In genomic region chr9:78866228-78867132, GRCh38 we compare ENCODE assay signal across 13 cellular contexts.
DNase-seq lines count a peak whose midpoint lies in the region; ATAC-seq, FAIRE-seq and TF ChIP-seq lines count a peak whose summit lies in the region.
"Had no signal": no experiment of that assay in that cellular context is flagged by ENCODE, and none has a peak within 500 bp of the region (broad histone marks: within the 10 kb centered on the region; RNA-seq: fewer than 3 reads in every experiment).

No MANE protein-coding gene starts in this region.

- H3K36me3 ChIP-seq in keratinocyte (ENCODE audit: control insufficient read depth in 2 of 2, extremely low read depth in 1 of 2, insufficient read depth in 2 of 2, low read length in 2 of 2), result no peaks in the 10 kb centered on the region
- H3K36me3 ChIP-seq: BLaER1 treated with 17β-estradiol and CSF1 and Interleukin-3, amounts not matched to agents 10 nM and 100 nM; tibial artery had no signal

- H2AFZ ChIP-seq in keratinocyte (ENCODE audit: control insufficient read depth, low read length), result no peak overlapping the region

- H3K4me3 ChIP-seq in AG04449 (ENCODE audit: low read depth, low read length), result no peak overlapping the region
- no peak overlapping the region for H3K4me3 ChIP-seq in keratinocyte (ENCODE audit: control insufficient read depth in 2 of 3, extremely low read depth in 1 of 3, insufficient read depth in 2 of 3, low read depth in 1 of 3, low read length in 3 of 3)
- H3K4me3 ChIP-seq in coronary artery, result no peak overlapping the region
- H3K4me3 ChIP-seq: BLaER1 treated with 17β-estradiol and CSF1 and Interleukin-3, amounts not matched to agents 10 nM and 100 nM; tibial artery had no signal

- no peak for TF ChIP-seq CTCF in AG04449 (IDR thresholded peaks at IDR 0.05; ENCODE audit: insufficient read depth, low read length, missing control alignments)
- TF ChIP-seq CTCF in keratinocyte (optimal IDR thresholded peaks at IDR 0.05 in 1 of 3, IDR thresholded peaks at IDR 0.05 in 1 of 3, conservative IDR thresholded peaks at IDR 0.05 in 1 of 3; ENCODE audit: extremely low read depth in 1 of 3, insufficient read depth in 2 of 3, low read length in 3 of 3), result no peak
- no peak for TF ChIP-seq CTCF in coronary artery (IDR thresholded peaks at IDR 0.05)

- H3K79me2 ChIP-seq in keratinocyte (ENCODE audit: control insufficient read depth, insufficient read depth, low read length), result no peaks in the 10 kb centered on the region

- no peaks in the 10 kb centered on the region for H3K27me3 Mint-ChIP-seq in activated CD4-positive, alpha-beta memory T cell treated with anti-CD3 and anti-CD28 coated beads, Interleukin-2, amount 10 ng/mL, durations not matched to agents 7 days and 5 days
- H3K27me3 Mint-ChIP-seq: activated CD8-positive, alpha-beta T cell treated with anti-CD3 and anti-CD28 coated beads for 36 hours; activated naive CD8-positive, alpha-beta T cell had no signal

- H3K9me3 Mint-ChIP-seq in activated CD4-positive, alpha-beta memory T cell treated with anti-CD3 and anti-CD28 coated beads, Interleukin-2, amount 10 ng/mL, durations not matched to agents 7 days and 5 days, result no peaks in the 10 kb centered on the region
- H3K9me3 Mint-ChIP-seq: activated CD8-positive, alpha-beta T cell treated with anti-CD3 and anti-CD28 coated beads for 36 hours had no signal

- peak; percentile 87 for FAIRE-seq in keratinocyte (lab: Jason Lieb, UNC)
- FAIRE-seq: endometrium had no signal

- ATAC-seq in HG02938 (IDR thresholded peaks at IDR 0.05; ENCODE audit: unreplicated experiment) (no peak), GM19023 (IDR thresholded peaks at IDR 0.05; ENCODE audit: unreplicated experiment) (no peak)
- ATAC-seq: activated CD8-positive, alpha-beta T cell treated with anti-CD3 and anti-CD28 coated beads for 36 hours had no signal

- no peaks in the 10 kb centered on the region for H3K9me3 ChIP-seq in keratinocyte (ENCODE audit: control insufficient read depth, low read depth, low read length)
- H3K9me3 ChIP-seq: BLaER1 treated with 17β-estradiol and CSF1 and Interleukin-3, amounts not matched to agents 10 nM and 100 nM; tibial artery had no signal

- peak overlapping the region; percentile 43 for H3K27ac ChIP-seq in keratinocyte (ENCODE audit: control insufficient read depth, insufficient read depth, low read length)
- H3K27ac ChIP-seq in coronary artery, result no peak overlapping the region
- H3K27ac ChIP-seq: BLaER1 treated with 17β-estradiol and CSF1 and Interleukin-3, amounts not matched to agents 10 nM and 100 nM; tibial artery had no signal

- DNase-seq in AG04449 (ENCODE audit: low read depth, low spot score) (peak; percentile 88), HPDE6-E6E7 (ENCODE audit: extremely low spot score) (peak; percentile 38), amniotic stem cell (lab: John Stamatoyannopoulos, UW) (peak; percentile 74), keratinocyte (ENCODE audit: low read depth, low spot score) (peak; percentile 69), coronary artery (ENCODE audit: low spot score) (no peak)
- no peak for DNase-seq in activated CD4-positive, alpha-beta memory T cell treated with anti-CD3 and anti-CD28 coated beads, Interleukin-2, amount 10 ng/mL, durations not matched to agents 7 days and 5 days
- DNase-seq: activated CD8-positive, alpha-beta T cell treated with anti-CD3 and anti-CD28 coated beads for 36 hours; tibial artery had no signal

- H3K4me1 ChIP-seq in keratinocyte (ENCODE audit: control insufficient read depth, extremely low read depth, insufficient read depth, low read length), result peaks cover 24% of the 10 kb centered on the region
- H3K4me1 ChIP-seq: BLaER1 treated with 17β-estradiol and CSF1 and Interleukin-3, amounts not matched to agents 10 nM and 100 nM; tibial artery had no signal

- no peaks in the 10 kb centered on the region for H3K27me3 ChIP-seq in keratinocyte (ENCODE audit: control insufficient read depth, extremely low read depth, insufficient read depth, low read length)
- H3K27me3 ChIP-seq: BLaER1 treated with 17β-estradiol and CSF1 and Interleukin-3, amounts not matched to agents 10 nM and 100 nM; tibial artery had no signal

- H3K9me1 ChIP-seq in keratinocyte (ENCODE audit: control insufficient read depth, extremely low read depth, insufficient read depth, low read length), result no peaks in the 10 kb centered on the region

- H4K20me1 ChIP-seq in keratinocyte (ENCODE audit: control insufficient read depth, extremely low read depth, insufficient read depth, low read length), result no peaks in the 10 kb centered on the region
- H4K20me1 ChIP-seq: BLaER1 treated with 17β-estradiol and CSF1 and Interleukin-3, amounts not matched to agents 10 nM and 100 nM had no signal

- H3K27ac Mint-ChIP-seq in activated CD4-positive, alpha-beta memory T cell treated with anti-CD3 and anti-CD28 coated beads, Interleukin-2, amount 10 ng/mL, durations not matched to agents 7 days and 5 days, result no peak overlapping the region
- H3K27ac Mint-ChIP-seq: activated CD8-positive, alpha-beta T cell treated with anti-CD3 and anti-CD28 coated beads for 36 hours; activated naive CD8-positive, alpha-beta T cell had no signal

- POLR2A ChIA-PET in AG04449 (lab: Yijun Ruan, JAX), result interaction anchor here (0.6 to 1.3 kb wide), 4 partner anchors 151 to 438 kb away, joined by 3 to 4 read pairs (median 3); no protein-coding TSS in a partner anchor
- POLR2A ChIA-PET in activated CD4-positive, alpha-beta memory T cell treated with anti-CD3 and anti-CD28 coated beads, Interleukin-2, amount 10 ng/mL, durations not matched to agents 7 days and 5 days (lab: Charles Lee), result no interaction called here

- no peaks in the 10 kb centered on the region for H3K36me3 Mint-ChIP-seq in activated CD4-positive, alpha-beta memory T cell treated with anti-CD3 and anti-CD28 coated beads, Interleukin-2, amount 10 ng/mL, durations not matched to agents 7 days and 5 days (ENCODE audit: low read depth)
- H3K36me3 Mint-ChIP-seq: activated naive CD8-positive, alpha-beta T cell had no signal

- H3K9ac ChIP-seq in keratinocyte (ENCODE audit: control insufficient read depth, extremely low read depth, insufficient read depth, low read length), result no peak overlapping the region
- H3K9ac ChIP-seq: BLaER1 treated with 17β-estradiol and CSF1 and Interleukin-3, amounts not matched to agents 10 nM and 100 nM had no signal

- no peaks in the 10 kb centered on the region for H3K4me1 Mint-ChIP-seq in activated CD4-positive, alpha-beta memory T cell treated with anti-CD3 and anti-CD28 coated beads, Interleukin-2, amount 10 ng/mL, durations not matched to agents 7 days and 5 days

- no peak overlapping the region for H3K4me3 Mint-ChIP-seq in activated CD4-positive, alpha-beta memory T cell treated with anti-CD3 and anti-CD28 coated beads, Interleukin-2, amount 10 ng/mL, durations not matched to agents 7 days and 5 days
- H3K4me3 Mint-ChIP-seq: activated CD8-positive, alpha-beta T cell treated with anti-CD3 and anti-CD28 coated beads for 36 hours; activated naive CD8-positive, alpha-beta T cell had no signal

- CTCF ChIA-PET in AG04449 (lab: Yijun Ruan, JAX), result interaction anchor here (1.5 to 2.0 kb wide), 5 partner anchors 45 to 501 kb away, joined by 4 to 6 read pairs (median 4); no protein-coding TSS in a partner anchor
- CTCF ChIA-PET in activated CD4-positive, alpha-beta memory T cell treated with anti-CD3 and anti-CD28 coated beads, Interleukin-2, amount 10 ng/mL, durations not matched to agents 7 days and 5 days (lab: Charles Lee), result no interaction called here

- dilution Hi-C loops in keratinocyte (cut with MboI; ENCODE audit: extremely low pct_ligation_motif_present, low sequenced_read_pairs), result no loop called here

- H3K4me2 ChIP-seq in keratinocyte (ENCODE audit: control insufficient read depth, extremely low read depth, insufficient read depth, low read depth, low read length), result peak overlapping the region; percentile 22
- H3K4me2 ChIP-seq: BLaER1 treated with 17β-estradiol and CSF1 and Interleukin-3, amounts not matched to agents 10 nM and 100 nM had no signal

Comparison
In these comparisons a context has a peak if more than half of its experiments do, and no peak if none do; other contexts are left out.
1. DNase-seq: peak in AG04449 (single experiment), HPDE6-E6E7 (single experiment), amniotic stem cell (single experiment) and keratinocyte (single experiment); none in coronary artery (single experiment) and activated CD4-positive, alpha-beta memory T cell treated with anti-CD3 and anti-CD28 coated beads, Interleukin-2, amount 10 ng/mL, durations not matched to agents 7 days and 5 days (single experiment).